ENCODE assay signal across 13 cellular contexts in genomic region chr20:62374431-62375152, GRCh38. TPM values are rescaled to one million over a fixed set of nuclear protein-coding genes. Genes with fewer than 3 reads are reported as not detected.
DNase-seq lines count a peak whose midpoint lies in the region; ATAC-seq, FAIRE-seq and TF ChIP-seq lines count a peak whose summit lies in the region.
"Had no signal": no experiment of that assay in that cellular context is flagged by ENCODE, and none has a peak within 500 bp of the region (broad histone marks: within the 10 kb centered on the region; RNA-seq: fewer than 3 reads in every experiment).

No MANE protein-coding gene starts in this region.

- intact Hi-C loops in pancreas (cut with DNase I): loop anchor here in 1 of 3 donors (5.0 kb wide), 1 partner anchor 67 kb away; no protein-coding TSS in a partner anchor

- DNase-seq in AG08396 (ENCODE audit: low spot score): peak; percentile 68
- DNase-seq in KBM-7: peak; percentile 30
- no peak for DNase-seq in pancreas
- no peak for DNase-seq in stimulated activated naive CD4-positive, alpha-beta T cell (lab: John Stamatoyannopoulos, UW)
- DNase-seq in activated CD8-positive, alpha-beta memory T cell treated with anti-CD3 and anti-CD28 coated beads, Interleukin-2, amount 50 U/mL, for 48 hours: no peak
- DNase-seq in small intestine: no peak
- DNase-seq in HPDE6-E6E7 (ENCODE audit: extremely low spot score): no peak
- DNase-seq: C1 segment of cervical spinal cord, mammary epithelial cell, NCI-H187 treated with DMSO at 0.1 percent for 48 hours, WERI-Rb-1 had no signal

- WGBS in pancreas, 2 donors: 26 to 36% methylated on average over 21 of the region's 21 CpGs
- 32 to 55% (median 46%) methylated on average over 21 of the region's 21 CpGs for WGBS in small intestine, 3 donors

- in situ Hi-C loops in KBM-7 (cut with MboI; ENCODE audit: low pct_unique_long_range_greater_than_20kb, low sequenced_read_pairs): loop anchor here (25.0 kb wide), 1 partner anchor 362 kb away; no protein-coding TSS in a partner anchor

- H3K9me3 ChIP-seq in duodenal mucosa (ENCODE audit: control insufficient read depth in 1 of 2, low read length in 2 of 2): no peaks in the 10 kb centered on the region
- no peaks in the 10 kb centered on the region for H3K9me3 ChIP-seq in pancreas
- H3K9me3 ChIP-seq in small intestine (ENCODE audit: control insufficient read depth, low read depth): no peaks in the 10 kb centered on the region

- TF ChIP-seq CTCF in pancreas (IDR thresholded peaks at IDR 0.05): no peak

- H3K4me3 ChIP-seq in duodenal mucosa (ENCODE audit: low read depth in 1 of 2, low read length in 2 of 2) (no peak overlapping the region), pancreas (no peak overlapping the region), small intestine (ENCODE audit: low read depth in 1 of 2, low read length in 2 of 2) (no peak overlapping the region)

- H3K4me1 ChIP-seq in duodenal mucosa (ENCODE audit: control insufficient read depth in 1 of 2, insufficient read depth in 2 of 2, low read length in 2 of 2) (peaks cover 0 to 22% of the 10 kb centered on the region in 2 donors), pancreas (peaks cover 0 to 10% (median 5%) of the 10 kb centered on the region in 3 donors), small intestine (ENCODE audit: control insufficient read depth in 2 of 2, insufficient read depth in 1 of 2, low read depth in 1 of 2, low read length in 1 of 2) (no peaks in the 10 kb centered on the region)

- H3K36me3 ChIP-seq in duodenal mucosa (ENCODE audit: control insufficient read depth in 1 of 2, insufficient read depth in 2 of 2, low read length in 2 of 2): no peaks in the 10 kb centered on the region
- H3K36me3 ChIP-seq in pancreas: no peaks in the 10 kb centered on the region
- no peaks in the 10 kb centered on the region for H3K36me3 ChIP-seq in small intestine (ENCODE audit: control insufficient read depth in 2 of 2, insufficient read depth in 2 of 2, low read length in 2 of 2)
- H3K36me3 ChIP-seq: WERI-Rb-1 had no signal

- H3K9ac ChIP-seq in duodenal mucosa (ENCODE audit: low read depth in 1 of 2, low read length in 2 of 2): no peak overlapping the region

- ATAC-seq in pancreas: peak in 3 of 4 donors; percentile 6 to 12 (median 12)

- peak overlapping the region; percentile 10 for H3K27ac ChIP-seq in duodenal mucosa (ENCODE audit: low read depth, low read length)
- H3K27ac ChIP-seq in pancreas: no peak overlapping the region
- H3K27ac ChIP-seq in small intestine (ENCODE audit: low read depth in 1 of 2, low read length in 1 of 2): peak overlapping the region in 1 of 2 donors; percentile 4
- H3K27ac ChIP-seq: WERI-Rb-1 had no signal

- no peak for FAIRE-seq in pancreas (lab: Jason Lieb, UNC)
- no peak for FAIRE-seq in small intestine (lab: Jason Lieb, UNC)

- peaks cover 0 to 16% of the 10 kb centered on the region in 2 donors for H3K27me3 ChIP-seq in duodenal mucosa (ENCODE audit: control insufficient read depth in 1 of 2, insufficient read depth in 2 of 2, low read length in 2 of 2)
- no peaks in the 10 kb centered on the region for H3K27me3 ChIP-seq in pancreas
- H3K27me3 ChIP-seq in small intestine (ENCODE audit: control insufficient read depth in 2 of 2, insufficient read depth in 2 of 2, low read length in 2 of 2): no peaks in the 10 kb centered on the region

RNA-seq across cellular contexts. Expression of gene LAMA5, which starts 7.5 kb away (rescaled TPM):
- 10 to 100 TPM; 43.6 to 89.5 (median 59.4) TPM for total RNA-seq in pancreas
- polyA plus RNA-seq in pancreas (100 to 1,000 TPM; 259 to 344 TPM), small intestine (10 to 100 TPM in 1 of 3 donors, 1 to 10 TPM in 2; 1.3 to 39.8 (median 6.2) TPM)

RNA-seq across cellular contexts. Expression of gene RPS21, which starts 12.3 kb away (rescaled TPM):
- 1,000 to 10,000 TPM in 2 of 6 donors, 100 to 1,000 TPM in 4; 662 to 1,102 (median 850) TPM for total RNA-seq in pancreas
- polyA plus RNA-seq in pancreas: 1,000 to 10,000 TPM; 2,124 to 2,141 TPM
- polyA plus RNA-seq in small intestine: 1,000 to 10,000 TPM; 2,545 to 8,814 (median 4,142) TPM

RNA-seq across cellular contexts. Expression of gene CABLES2, which starts 32.5 kb away (rescaled TPM):
- total RNA-seq in pancreas: 1 to 10 TPM; 1.4 to 2.3 (median 1.9) TPM
- polyA plus RNA-seq in pancreas (1 to 10 TPM; 1.5 to 2.9 TPM), small intestine (1 to 10 TPM; 1.3 to 4.7 (median 2.4) TPM)

RNA-seq across cellular contexts. Expression of gene RBBP8NL, which starts 52.7 kb away (rescaled TPM):
- 1 to 10 TPM in 3 of 6 donors, under 1 TPM in 3; 0.66 to 2.5 (median 1.0) TPM for total RNA-seq in pancreas
- 1 to 10 TPM; 2.0 to 4.8 TPM for polyA plus RNA-seq in pancreas
- 10 to 100 TPM in 2 of 3 donors, 1 to 10 TPM in 1; 8.0 to 28.0 (median 14.9) TPM for polyA plus RNA-seq in small intestine
- total RNA-seq: sciatic nerve had no signal

Comparison
In these comparisons a context has a peak if more than half of its experiments do, and no peak if none do; other contexts are left out.
1. DNase-seq: peak in AG08396 (single experiment) and KBM-7 (single experiment); none in pancreas (0 of 6), stimulated activated naive CD4-positive, alpha-beta T cell (0 of 6), activated CD8-positive, alpha-beta memory T cell treated with anti-CD3 and anti-CD28 coated beads, Interleukin-2, amount 50 U/mL, for 48 hours (single experiment), small intestine (single experiment) and HPDE6-E6E7 (single experiment).
2. RNA of gene LAMA5, which starts 7.5 kb away (polyA plus RNA-seq): 259 to 344 TPM in pancreas; 1.3 to 39.8 TPM in small intestine; every median in the first group is over 4 times any median in the second.